ENCODE assay signal across 21 cellular contexts in genomic region chr3:155010416-155010815, GRCh38.
"Had no signal": no experiment of that assay in that cellular context is flagged by ENCODE, and none has a peak within 500 bp of the region (broad histone marks: within the 10 kb centered on the region; RNA-seq: fewer than 3 reads in every experiment).

No MANE protein-coding gene starts in this region.

- DNase-seq: effector memory CD4-positive, alpha-beta T cell; foreskin fibroblast; glutamatergic neuron; left colon; left ventricle myocardium superior; mesenchymal stem cell; naive B cell; posterior cingulate gyrus; spleen; stimulated activated CD4-positive, alpha-beta T cell treated with anti-CD3 and anti-CD28 coated beads, Interleukin-15, amount 100 ng/mL, for 24 hours; stimulated activated CD4-positive, alpha-beta T cell treated with anti-CD3 and anti-CD28 coated beads, Interleukin-1b, Interleukin-23, amount 100 ng/mL, for 48 hours; stimulated activated CD4-positive, alpha-beta T cell treated with anti-CD3 and anti-CD28 coated beads, Interleukin-4, amount 100 ng/mL, for 24 hours; tibial artery; upper lobe of right lung had no signal

- H3K27me3 ChIP-seq: esophagus muscularis mucosa, gastroesophageal sphincter, spleen, tibial artery, upper lobe of right lung, vagina had no signal

- ATAC-seq: gastroesophageal sphincter; left colon; left ventricle myocardium superior; sciatic nerve; stimulated activated memory B cell treated with anti-CD40 and anti-IgM and Interleukin-4, amounts not matched to agents 10 μg/mL and 1 μg/mL and 100 μg/mL, for 72 hours; upper lobe of right lung had no signal

- H3K4me1 ChIP-seq: esophagus muscularis mucosa, gastroesophageal sphincter, spleen, tibial artery, upper lobe of right lung, vagina had no signal

- H3K9me3 ChIP-seq: esophagus muscularis mucosa, gastroesophageal sphincter, tibial artery, upper lobe of right lung, vagina had no signal

- H3K27ac ChIP-seq: epithelial cell of prostate, esophagus muscularis mucosa, gastroesophageal sphincter, spleen, tibial artery, upper lobe of right lung, vagina had no signal

- H3K4me3 ChIP-seq: esophagus muscularis mucosa, gastroesophageal sphincter, lung, spleen, tibial artery, upper lobe of right lung, vagina had no signal

- H3K36me3 ChIP-seq: esophagus muscularis mucosa, gastroesophageal sphincter, spleen, tibial artery, upper lobe of right lung, vagina had no signal
